In the genomic region with DNA sequence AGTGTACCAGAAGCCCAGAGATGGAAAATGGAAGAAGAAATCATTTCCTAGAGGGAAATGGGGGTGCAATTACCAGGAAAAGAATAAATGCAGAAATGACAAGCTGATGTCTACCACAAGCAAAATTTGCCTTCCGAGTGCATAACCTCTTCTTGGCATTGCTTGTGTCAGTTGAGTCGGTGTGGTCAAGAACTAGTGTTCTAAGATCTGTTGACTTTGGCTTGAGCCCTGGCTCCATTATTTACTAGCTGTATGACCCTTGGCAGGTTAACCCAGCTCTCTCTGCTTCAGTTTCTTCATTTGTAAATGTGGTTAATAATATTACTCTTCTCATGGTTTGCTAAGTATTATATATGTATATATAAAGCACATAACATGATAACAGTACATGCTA, we compare ENCODE assay signal across 23 cellular contexts.
A peak's percentile ranks its signal among the peaks of the same experiment; 100 is the strongest.
DNase-seq lines count a peak whose midpoint lies in the region; ATAC-seq, FAIRE-seq and TF ChIP-seq lines count a peak whose summit lies in the region.
"Had no signal": no experiment of that assay in that cellular context is flagged by ENCODE, and none has a peak within 500 bp of the region (broad histone marks: within the 10 kb centered on the region; RNA-seq: fewer than 3 reads in every experiment).

No MANE protein-coding gene starts in this region.

- H3K27ac ChIP-seq in C4-2B (peak overlapping the region; percentile 50; the same call in 1 of the 2 replicates), astrocyte (ENCODE audit: low read depth, low read length) (no peak overlapping the region), keratinocyte (ENCODE audit: control insufficient read depth, insufficient read depth, low read length) (peak overlapping the region; percentile 45), stomach (peak overlapping the region; percentile 22 to 79 (median 56)), GM23338 (ENCODE audit: low read depth) (no peak overlapping the region)
- H3K27ac ChIP-seq: heart left ventricle, Peyer's patch, transverse colon had no signal

- peaks cover 5% of the 10 kb centered on the region for H3K9me3 Mint-ChIP-seq in astrocyte (ENCODE audit: unreplicated experiment)
- peaks cover 5% of the 10 kb centered on the region for H3K9me3 Mint-ChIP-seq in activated T-helper 17 cell treated with anti-CD3 and anti-CD28 coated beads, Interleukin-2, amount 50 U/mL, for 72 hours
- peaks cover 6% of the 10 kb centered on the region; the same call in 2 of the 3 replicates for H3K9me3 Mint-ChIP-seq in GM23338

- TF ChIP-seq POLR2A in stomach (IDR thresholded peaks at IDR 0.05), result no peak

- no peak for TF ChIP-seq EP300 in stomach (IDR thresholded peaks at IDR 0.05)

- H2AFZ ChIP-seq in astrocyte (ENCODE audit: low read depth, low read length) (no peak overlapping the region), keratinocyte (ENCODE audit: control insufficient read depth, low read length) (peak overlapping the region; percentile 81), GM23338 (no peak overlapping the region)

- no peak overlapping the region for H3K4me3 Mint-ChIP-seq in astrocyte (ENCODE audit: unreplicated experiment)
- H3K4me3 Mint-ChIP-seq in activated T-helper 17 cell treated with anti-CD3 and anti-CD28 coated beads, Interleukin-2, amount 50 U/mL, for 72 hours, result no peak overlapping the region
- no peak overlapping the region for H3K4me3 Mint-ChIP-seq in GM23338
- H3K4me3 Mint-ChIP-seq: activated T-cell treated with anti-CD3 and anti-CD28 coated beads, Interleukin-2, amount 50 U/mL, for 4 hours; memory B cell; stimulated activated naive CD8-positive, alpha-beta T cell treated with anti-CD3 and anti-CD28 coated beads, Interleukin-15, amount 100 ng/mL, for 72 hours had no signal

- no peaks in the 10 kb centered on the region for H3K4me1 ChIP-seq in astrocyte (ENCODE audit: insufficient read depth, low read length)
- H3K4me1 ChIP-seq in keratinocyte (ENCODE audit: control insufficient read depth, extremely low read depth, insufficient read depth, low read length), result peaks cover 7% of the 10 kb centered on the region
- peaks cover 16 to 45% (median 26%) of the 10 kb centered on the region in 4 donors for H3K4me1 ChIP-seq in stomach
- peaks cover 36% of the 10 kb centered on the region for H3K4me1 ChIP-seq in GM23338 (ENCODE audit: insufficient read depth)
- H3K4me1 ChIP-seq: Peyer's patch had no signal

- H3K27me3 ChIP-seq in astrocyte (ENCODE audit: insufficient read depth, low read length) (no peaks in the 10 kb centered on the region), keratinocyte (ENCODE audit: control insufficient read depth, extremely low read depth, insufficient read depth, low read length) (no peaks in the 10 kb centered on the region), stomach (no peaks in the 10 kb centered on the region), GM23338 (ENCODE audit: insufficient read depth) (peaks cover 45% of the 10 kb centered on the region), H7 (ENCODE audit: control insufficient read depth, insufficient read depth, low read length) (peaks cover 9% of the 10 kb centered on the region; the same call in 1 of the 2 replicates)
- H3K27me3 ChIP-seq: heart left ventricle, Peyer's patch had no signal

- dilution Hi-C loops in keratinocyte (cut with MboI; ENCODE audit: extremely low pct_ligation_motif_present, low sequenced_read_pairs), result no loop called here

- no peak for ATAC-seq in activated T-helper 17 cell treated with anti-CD3 and anti-CD28 coated beads, Interleukin-2, amount 50 U/mL, for 72 hours (replicated peaks)
- no peak for ATAC-seq in GM23338
- ATAC-seq: activated T-cell treated with anti-CD3 and anti-CD28 coated beads, Interleukin-2, amount 50 U/mL, for 4 hours; stimulated activated naive CD8-positive, alpha-beta T cell treated with anti-CD3 and anti-CD28 coated beads, Interleukin-15, amount 100 ng/mL, for 72 hours had no signal

- H3K9me2 ChIP-seq in GM23338 (ENCODE audit: insufficient read depth), result peaks cover 8% of the 10 kb centered on the region; the same call in 1 of the 2 replicates

- TF ChIP-seq CTCF in C4-2B (conservative IDR thresholded peaks at IDR 0.05) (no peak), astrocyte (IDR thresholded peaks at IDR 0.05; ENCODE audit: insufficient read depth, low read depth, low read length) (no peak), keratinocyte (optimal IDR thresholded peaks at IDR 0.05 in 1 of 3, IDR thresholded peaks at IDR 0.05 in 1 of 3, conservative IDR thresholded peaks at IDR 0.05 in 1 of 3; ENCODE audit: extremely low read depth in 1 of 3, insufficient read depth in 2 of 3, low read length in 3 of 3) (no peak), stomach (IDR thresholded peaks at IDR 0.05) (no peak), GM23338 (conservative IDR thresholded peaks at IDR 0.05; ENCODE audit: low read depth in 2 of 2) (no peak)

- 19 to 53% (median 40%) methylated on average over 2 of the region's 2 CpGs for WGBS in stomach, 5 donors

- H3F3A ChIP-seq in GM23338 (replicated peaks; ENCODE audit: low read depth), result 0 out of 2 replicates have a peak, but pooled peaks cover 3% of the 10 kb centered on the region

- no peaks in the 10 kb centered on the region for H3K9me3 ChIP-seq in astrocyte (ENCODE audit: insufficient read depth, low read depth, low read length)
- no peaks in the 10 kb centered on the region for H3K9me3 ChIP-seq in keratinocyte (ENCODE audit: control insufficient read depth, low read depth, low read length)
- H3K9me3 ChIP-seq in stomach, result no peaks in the 10 kb centered on the region
- H3K9me3 ChIP-seq: Peyer's patch, transverse colon had no signal

- intact Hi-C loops in stomach (cut with DNase I; ENCODE audit: low total_unique reads), result no loop called here

- H3K27ac Mint-ChIP-seq in astrocyte (ENCODE audit: unreplicated experiment), result no peak overlapping the region
- H3K27ac Mint-ChIP-seq in activated T-helper 17 cell treated with anti-CD3 and anti-CD28 coated beads, Interleukin-2, amount 50 U/mL, for 72 hours, result no peak overlapping the region
- no peak overlapping the region for H3K27ac Mint-ChIP-seq in GM23338
- H3K27ac Mint-ChIP-seq: memory B cell; stimulated activated naive CD8-positive, alpha-beta T cell treated with anti-CD3 and anti-CD28 coated beads, Interleukin-15, amount 100 ng/mL, for 72 hours had no signal

- H4K20me1 ChIP-seq in astrocyte (ENCODE audit: insufficient read depth, low read length) (no peaks in the 10 kb centered on the region), keratinocyte (ENCODE audit: control insufficient read depth, extremely low read depth, insufficient read depth, low read length) (no peaks in the 10 kb centered on the region), GM23338 (replicated peaks; ENCODE audit: insufficient read depth) (no peaks in the 10 kb centered on the region)

- H3K79me2 ChIP-seq in astrocyte (ENCODE audit: insufficient read depth, low read length) (no peaks in the 10 kb centered on the region), keratinocyte (ENCODE audit: control insufficient read depth, insufficient read depth, low read length) (no peaks in the 10 kb centered on the region), GM23338 (replicated peaks; ENCODE audit: insufficient read depth) (no peaks in the 10 kb centered on the region)

- H3K4me1 Mint-ChIP-seq in astrocyte (ENCODE audit: low read depth, unreplicated experiment) (peaks cover 15% of the 10 kb centered on the region), GM23338 (peaks cover 41% of the 10 kb centered on the region)
- no peaks in the 10 kb centered on the region for H3K4me1 Mint-ChIP-seq in activated T-helper 17 cell treated with anti-CD3 and anti-CD28 coated beads, Interleukin-2, amount 50 U/mL, for 72 hours
- H3K4me1 Mint-ChIP-seq: memory B cell had no signal

- DNase-seq in astrocyte (ENCODE audit: low read depth), result no peak
- DNase-seq in keratinocyte (ENCODE audit: low read depth, low spot score), result no peak
- peak; percentile 57 for DNase-seq in stomach
- DNase-seq in GM23338 (ENCODE audit: low spot score), result no peak
- DNase-seq in medulla oblongata (ENCODE audit: extremely low spot score), result no peak
- no peak for DNase-seq in H7
- DNase-seq: activated CD4-positive, alpha-beta T cell treated with anti-CD3 and anti-CD28 coated beads for 48 hours; activated naive CD4-positive, alpha-beta T cell; activated T-cell treated with anti-CD3 and anti-CD28 coated beads, Interleukin-2, amount 50 U/mL, for 4 hours; C1 segment of cervical spinal cord; NCI-H1092; NCI-H1930; NCI-H524 treated with DMSO at 0.1 percent for 48 hours; Peyer's patch; SIG-M5; stimulated activated naive CD8-positive, alpha-beta T cell treated with anti-CD3 and anti-CD28 coated beads, Interleukin-15, amount 100 ng/mL, for 72 hours; transverse colon had no signal

- FAIRE-seq in astrocyte (lab: Jason Lieb, UNC), result no peak
- no peak for FAIRE-seq in keratinocyte (lab: Jason Lieb, UNC)
- FAIRE-seq: D721Med, small intestine had no signal

- H3K9ac ChIP-seq in astrocyte (ENCODE audit: low read length) (no peak overlapping the region), keratinocyte (ENCODE audit: control insufficient read depth, extremely low read depth, insufficient read depth, low read length) (no peak overlapping the region)

- no peaks in the 10 kb centered on the region for H3K36me3 Mint-ChIP-seq in astrocyte (ENCODE audit: low read depth, unreplicated experiment)
- no peaks in the 10 kb centered on the region for H3K36me3 Mint-ChIP-seq in activated T-helper 17 cell treated with anti-CD3 and anti-CD28 coated beads, Interleukin-2, amount 50 U/mL, for 72 hours (ENCODE audit: low read depth)
- 0 out of 3 replicates have a peak, but pooled peaks cover under 1% of the 10 kb centered on the region for H3K36me3 Mint-ChIP-seq in GM23338 (ENCODE audit: low read depth)
- H3K36me3 Mint-ChIP-seq: memory B cell had no signal

- peak overlapping the region; percentile 25 for H3K4me2 ChIP-seq in astrocyte (ENCODE audit: low read length)
- H3K4me2 ChIP-seq in keratinocyte (ENCODE audit: control insufficient read depth, extremely low read depth, insufficient read depth, low read depth, low read length), result peak overlapping the region; percentile 63
- no peak overlapping the region for H3K4me2 ChIP-seq in GM23338

- no peak overlapping the region for H3K4me3 ChIP-seq in astrocyte (ENCODE audit: insufficient read depth, low read depth, low read length)
- peak overlapping the region in 1 of 3 experiments; percentile 12 for H3K4me3 ChIP-seq in keratinocyte (ENCODE audit: control insufficient read depth in 2 of 3, extremely low read depth in 1 of 3, insufficient read depth in 2 of 3, low read depth in 1 of 3, low read length in 3 of 3)
- no peak overlapping the region for H3K4me3 ChIP-seq in stomach
- H3K4me3 ChIP-seq in GM23338, result no peak overlapping the region
- H3K4me3 ChIP-seq in H7 (ENCODE audit: insufficient read depth, low read depth, low read length), result no peak overlapping the region
- H3K4me3 ChIP-seq: heart left ventricle, Peyer's patch, transverse colon had no signal

- H3K36me3 ChIP-seq in astrocyte (ENCODE audit: insufficient read depth, low read length) (no peaks in the 10 kb centered on the region), keratinocyte (ENCODE audit: control insufficient read depth in 2 of 2, extremely low read depth in 1 of 2, insufficient read depth in 2 of 2, low read length in 2 of 2) (no peaks in the 10 kb centered on the region), stomach (no peaks in the 10 kb centered on the region), GM23338 (ENCODE audit: insufficient read depth) (no peaks in the 10 kb centered on the region), H7 (replicated peaks; ENCODE audit: control insufficient read depth, insufficient read depth, low read length) (no peaks in the 10 kb centered on the region)
- H3K36me3 ChIP-seq: heart left ventricle, Peyer's patch, transverse colon had no signal

- H3K27me3 Mint-ChIP-seq in astrocyte (ENCODE audit: low read depth, unreplicated experiment) (no peaks in the 10 kb centered on the region), GM23338 (ENCODE audit: insufficient read depth, low read depth, poor library complexity) (peaks cover 40% of the 10 kb centered on the region)
- H3K27me3 Mint-ChIP-seq in activated T-helper 17 cell treated with anti-CD3 and anti-CD28 coated beads, Interleukin-2, amount 50 U/mL, for 72 hours, result peaks cover 31% of the 10 kb centered on the region

- no peaks in the 10 kb centered on the region for H3K9me1 ChIP-seq in keratinocyte (ENCODE audit: control insufficient read depth, extremely low read depth, insufficient read depth, low read length)

Comparison
In these comparisons a context has a peak if more than half of its experiments do, and no peak if none do; other contexts are left out.
1. H3K27ac ChIP-seq: peak in C4-2B (single experiment), keratinocyte (single experiment) and stomach (5 of 5); none in astrocyte (single experiment) and GM23338 (single experiment).